In genomic region chrX:39752820-39753219, GRCh38 we compare ENCODE assay signal across 2 cellular contexts.
TF ChIP-seq lines count a peak whose summit lies in the region.

No MANE protein-coding gene starts in this region.

TF ChIP-seq in SK-N-SH, 30 proteins besides CTCF, POLR2A, EP300 and RAD21 (continued from another document):
- TF ChIP-seq, protein P1, sequence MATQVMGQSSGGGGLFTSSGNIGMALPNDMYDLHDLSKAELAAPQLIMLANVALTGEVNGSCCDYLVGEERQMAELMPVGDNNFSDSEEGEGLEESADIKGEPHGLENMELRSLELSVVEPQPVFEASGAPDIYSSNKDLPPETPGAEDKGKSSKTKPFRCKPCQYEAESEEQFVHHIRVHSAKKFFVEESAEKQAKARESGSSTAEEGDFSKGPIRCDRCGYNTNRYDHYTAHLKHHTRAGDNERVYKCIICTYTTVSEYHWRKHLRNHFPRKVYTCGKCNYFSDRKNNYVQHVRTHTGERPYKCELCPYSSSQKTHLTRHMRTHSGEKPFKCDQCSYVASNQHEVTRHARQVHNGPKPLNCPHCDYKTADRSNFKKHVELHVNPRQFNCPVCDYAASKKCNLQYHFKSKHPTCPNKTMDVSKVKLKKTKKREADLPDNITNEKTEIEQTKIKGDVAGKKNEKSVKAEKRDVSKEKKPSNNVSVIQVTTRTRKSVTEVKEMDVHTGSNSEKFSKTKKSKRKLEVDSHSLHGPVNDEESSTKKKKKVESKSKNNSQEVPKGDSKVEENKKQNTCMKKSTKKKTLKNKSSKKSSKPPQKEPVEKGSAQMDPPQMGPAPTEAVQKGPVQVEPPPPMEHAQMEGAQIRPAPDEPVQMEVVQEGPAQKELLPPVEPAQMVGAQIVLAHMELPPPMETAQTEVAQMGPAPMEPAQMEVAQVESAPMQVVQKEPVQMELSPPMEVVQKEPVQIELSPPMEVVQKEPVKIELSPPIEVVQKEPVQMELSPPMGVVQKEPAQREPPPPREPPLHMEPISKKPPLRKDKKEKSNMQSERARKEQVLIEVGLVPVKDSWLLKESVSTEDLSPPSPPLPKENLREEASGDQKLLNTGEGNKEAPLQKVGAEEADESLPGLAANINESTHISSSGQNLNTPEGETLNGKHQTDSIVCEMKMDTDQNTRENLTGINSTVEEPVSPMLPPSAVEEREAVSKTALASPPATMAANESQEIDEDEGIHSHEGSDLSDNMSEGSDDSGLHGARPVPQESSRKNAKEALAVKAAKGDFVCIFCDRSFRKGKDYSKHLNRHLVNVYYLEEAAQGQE (IDR thresholded peaks at IDR 0.05; ENCODE audit: low read depth, low read length), result no peak
- TF ChIP-seq CHD2 (IDR thresholded peaks at IDR 0.05; ENCODE audit: low read length, partially characterized antibody) (no peak), FOXJ3 (CRISPR knock-in tag; IDR thresholded peaks at IDR 0.05) (no peak), TCF12 (IDR thresholded peaks at IDR 0.05) (0 out of 2 replicates have a peak, but pooled peaks have one; percentile 2), GABPA (IDR thresholded peaks at IDR 0.05; ENCODE audit: low read depth) (no peak), EZH2phosphoT487 (IDR thresholded peaks at IDR 0.05; ENCODE audit: borderline replicate concordance, low read depth) (no peak)
- TF ChIP-seq, protein P2, sequence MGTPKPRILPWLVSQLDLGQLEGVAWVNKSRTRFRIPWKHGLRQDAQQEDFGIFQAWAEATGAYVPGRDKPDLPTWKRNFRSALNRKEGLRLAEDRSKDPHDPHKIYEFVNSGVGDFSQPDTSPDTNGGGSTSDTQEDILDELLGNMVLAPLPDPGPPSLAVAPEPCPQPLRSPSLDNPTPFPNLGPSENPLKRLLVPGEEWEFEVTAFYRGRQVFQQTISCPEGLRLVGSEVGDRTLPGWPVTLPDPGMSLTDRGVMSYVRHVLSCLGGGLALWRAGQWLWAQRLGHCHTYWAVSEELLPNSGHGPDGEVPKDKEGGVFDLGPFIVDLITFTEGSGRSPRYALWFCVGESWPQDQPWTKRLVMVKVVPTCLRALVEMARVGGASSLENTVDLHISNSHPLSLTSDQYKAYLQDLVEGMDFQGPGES (IDR thresholded peaks at IDR 0.05; ENCODE audit: low read depth, low read length), result no peak

TF ChIP-seq in SK-N-SH treated with all-trans-retinoic acid at 6 μM for 48 hours, 23 proteins besides CTCF, POLR2A, EP300 and RAD21 (continued from another document):
- TF ChIP-seq TSHZ2 (CRISPR knock-in tag; IDR thresholded peaks at IDR 0.05), result no peak
- TF ChIP-seq, protein P3, sequence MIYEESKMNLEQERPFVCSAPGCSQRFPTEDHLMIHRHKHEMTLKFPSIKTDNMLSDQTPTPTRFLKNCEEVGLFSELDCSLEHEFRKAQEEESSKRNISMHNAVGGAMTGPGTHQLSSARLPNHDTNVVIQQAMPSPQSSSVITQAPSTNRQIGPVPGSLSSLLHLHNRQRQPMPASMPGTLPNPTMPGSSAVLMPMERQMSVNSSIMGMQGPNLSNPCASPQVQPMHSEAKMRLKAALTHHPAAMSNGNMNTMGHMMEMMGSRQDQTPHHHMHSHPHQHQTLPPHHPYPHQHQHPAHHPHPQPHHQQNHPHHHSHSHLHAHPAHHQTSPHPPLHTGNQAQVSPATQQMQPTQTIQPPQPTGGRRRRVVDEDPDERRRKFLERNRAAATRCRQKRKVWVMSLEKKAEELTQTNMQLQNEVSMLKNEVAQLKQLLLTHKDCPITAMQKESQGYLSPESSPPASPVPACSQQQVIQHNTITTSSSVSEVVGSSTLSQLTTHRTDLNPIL (CRISPR knock-in tag; IDR thresholded peaks at IDR 0.05; ENCODE audit: low read depth), result no peak
- TF ChIP-seq SNAI2 (CRISPR knock-in tag; IDR thresholded peaks at IDR 0.05), result no peak
- no peak for TF ChIP-seq RARB (CRISPR knock-in tag; IDR thresholded peaks at IDR 0.05)
- TF ChIP-seq CSDC2 (CRISPR knock-in tag; IDR thresholded peaks at IDR 0.05), result no peak
- no peak for TF ChIP-seq ZNF565 (CRISPR knock-in tag; conservative IDR thresholded peaks at IDR 0.05; ENCODE audit: low read depth)
- TF ChIP-seq OSR1 (CRISPR knock-in tag; IDR thresholded peaks at IDR 0.05), result no peak
- TF ChIP-seq ARNTL (CRISPR knock-in tag; IDR thresholded peaks at IDR 0.05; ENCODE audit: borderline replicate concordance, low read depth), result no peak
- TF ChIP-seq ZFP3 (CRISPR knock-in tag; IDR thresholded peaks at IDR 0.05), result no peak
TF ChIP-seq in SK-N-SH treated with all-trans-retinoic acid at 6 μM for 48 hours: peak in this region for 0.
